ENCODE assay signal across 1 cellular context in genomic region chr2:202883987-202884675, GRCh38.
TF ChIP-seq lines count a peak whose summit lies in the region.

No MANE protein-coding gene starts in this region.

TF ChIP-seq in GM12878, 131 proteins besides CTCF, POLR2A, EP300 and RAD21:
- no peak for TF ChIP-seq KLF5 (IDR thresholded peaks at IDR 0.05; ENCODE audit: partially characterized antibody)
- no peak for TF ChIP-seq NBN (IDR thresholded peaks at IDR 0.05)
- no peak for TF ChIP-seq SIX5 (IDR thresholded peaks at IDR 0.05; ENCODE audit: low read depth, low read length, severe bottlenecking)
- no peak for TF ChIP-seq HDGF (IDR thresholded peaks at IDR 0.05)
- TF ChIP-seq IRF4 (IDR thresholded peaks at IDR 0.05; ENCODE audit: low read depth, low read length), result no peak
- TF ChIP-seq FOS (IDR thresholded peaks at IDR 0.05; ENCODE audit: borderline replicate concordance, extremely low read depth, insufficient read length), result no peak
- TF ChIP-seq YY1 (IDR thresholded peaks at IDR 0.05; ENCODE audit: low read depth, low read length), result no peak
- TF ChIP-seq, protein P1, sequence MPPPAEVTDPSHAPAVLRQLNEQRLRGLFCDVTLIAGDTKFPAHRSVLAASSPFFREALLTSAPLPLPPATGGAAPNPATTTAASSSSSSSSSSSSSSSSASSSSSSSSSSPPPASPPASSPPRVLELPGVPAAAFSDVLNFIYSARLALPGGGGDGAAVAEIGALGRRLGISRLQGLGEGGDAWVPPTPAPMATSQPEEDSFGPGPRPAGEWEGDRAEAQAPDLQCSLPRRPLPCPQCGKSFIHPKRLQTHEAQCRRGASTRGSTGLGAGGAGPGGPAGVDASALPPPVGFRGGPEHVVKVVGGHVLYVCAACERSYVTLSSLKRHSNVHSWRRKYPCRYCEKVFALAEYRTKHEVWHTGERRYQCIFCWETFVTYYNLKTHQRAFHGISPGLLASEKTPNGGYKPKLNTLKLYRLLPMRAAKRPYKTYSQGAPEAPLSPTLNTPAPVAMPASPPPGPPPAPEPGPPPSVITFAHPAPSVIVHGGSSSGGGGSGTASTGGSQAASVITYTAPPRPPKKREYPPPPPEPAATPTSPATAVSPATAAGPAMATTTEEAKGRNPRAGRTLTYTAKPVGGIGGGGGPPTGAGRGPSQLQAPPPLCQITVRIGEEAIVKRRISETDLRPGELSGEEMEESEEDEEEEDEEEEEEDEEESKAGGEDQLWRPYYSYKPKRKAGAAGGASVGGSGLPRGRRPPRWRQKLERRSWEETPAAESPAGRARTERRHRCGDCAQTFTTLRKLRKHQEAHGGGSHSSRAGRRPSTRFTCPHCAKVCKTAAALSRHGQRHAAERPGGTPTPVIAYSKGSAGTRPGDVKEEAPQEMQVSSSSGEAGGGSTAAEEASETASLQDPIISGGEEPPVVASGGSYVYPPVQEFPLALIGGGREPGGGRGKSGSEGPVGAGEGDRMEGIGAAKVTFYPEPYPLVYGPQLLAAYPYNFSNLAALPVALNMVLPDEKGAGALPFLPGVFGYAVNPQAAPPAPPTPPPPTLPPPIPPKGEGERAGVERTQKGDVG (CRISPR knock-in tag; IDR thresholded peaks at IDR 0.05), result no peak
- no peak for TF ChIP-seq NFXL1 (IDR thresholded peaks at IDR 0.05; ENCODE audit: borderline replicate concordance)
- TF ChIP-seq SPI1 (IDR thresholded peaks at IDR 0.05; ENCODE audit: borderline replicate concordance, insufficient read depth, low read depth, low read length), result no peak
- TF ChIP-seq, protein P2, sequence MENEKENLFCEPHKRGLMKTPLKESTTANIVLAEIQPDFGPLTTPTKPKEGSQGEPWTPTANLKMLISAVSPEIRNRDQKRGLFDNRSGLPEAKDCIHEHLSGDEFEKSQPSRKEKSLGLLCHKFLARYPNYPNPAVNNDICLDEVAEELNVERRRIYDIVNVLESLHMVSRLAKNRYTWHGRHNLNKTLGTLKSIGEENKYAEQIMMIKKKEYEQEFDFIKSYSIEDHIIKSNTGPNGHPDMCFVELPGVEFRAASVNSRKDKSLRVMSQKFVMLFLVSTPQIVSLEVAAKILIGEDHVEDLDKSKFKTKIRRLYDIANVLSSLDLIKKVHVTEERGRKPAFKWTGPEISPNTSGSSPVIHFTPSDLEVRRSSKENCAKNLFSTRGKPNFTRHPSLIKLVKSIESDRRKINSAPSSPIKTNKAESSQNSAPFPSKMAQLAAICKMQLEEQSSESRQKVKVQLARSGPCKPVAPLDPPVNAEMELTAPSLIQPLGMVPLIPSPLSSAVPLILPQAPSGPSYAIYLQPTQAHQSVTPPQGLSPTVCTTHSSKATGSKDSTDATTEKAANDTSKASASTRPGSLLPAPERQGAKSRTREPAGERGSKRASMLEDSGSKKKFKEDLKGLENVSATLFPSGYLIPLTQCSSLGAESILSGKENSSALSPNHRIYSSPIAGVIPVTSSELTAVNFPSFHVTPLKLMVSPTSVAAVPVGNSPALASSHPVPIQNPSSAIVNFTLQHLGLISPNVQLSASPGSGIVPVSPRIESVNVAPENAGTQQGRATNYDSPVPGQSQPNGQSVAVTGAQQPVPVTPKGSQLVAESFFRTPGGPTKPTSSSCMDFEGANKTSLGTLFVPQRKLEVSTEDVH (IDR thresholded peaks at IDR 0.05; ENCODE audit: low read depth, partially characterized antibody), result no peak
- no peak for TF ChIP-seq GABPA (IDR thresholded peaks at IDR 0.05; ENCODE audit: low read depth)
- TF ChIP-seq BCL11A (IDR thresholded peaks at IDR 0.05; ENCODE audit: low read depth, low read length), result no peak
- TF ChIP-seq, protein P3, sequence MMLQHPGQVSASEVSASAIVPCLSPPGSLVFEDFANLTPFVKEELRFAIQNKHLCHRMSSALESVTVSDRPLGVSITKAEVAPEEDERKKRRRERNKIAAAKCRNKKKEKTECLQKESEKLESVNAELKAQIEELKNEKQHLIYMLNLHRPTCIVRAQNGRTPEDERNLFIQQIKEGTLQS (IDR thresholded peaks at IDR 0.05; ENCODE audit: borderline replicate concordance, extremely low read depth, low read depth, low read length), result no peak
- no peak for TF ChIP-seq HDAC2 (IDR thresholded peaks at IDR 0.05)
- no peak for TF ChIP-seq CHD4 (IDR thresholded peaks at IDR 0.05)
- TF ChIP-seq, protein P4, sequence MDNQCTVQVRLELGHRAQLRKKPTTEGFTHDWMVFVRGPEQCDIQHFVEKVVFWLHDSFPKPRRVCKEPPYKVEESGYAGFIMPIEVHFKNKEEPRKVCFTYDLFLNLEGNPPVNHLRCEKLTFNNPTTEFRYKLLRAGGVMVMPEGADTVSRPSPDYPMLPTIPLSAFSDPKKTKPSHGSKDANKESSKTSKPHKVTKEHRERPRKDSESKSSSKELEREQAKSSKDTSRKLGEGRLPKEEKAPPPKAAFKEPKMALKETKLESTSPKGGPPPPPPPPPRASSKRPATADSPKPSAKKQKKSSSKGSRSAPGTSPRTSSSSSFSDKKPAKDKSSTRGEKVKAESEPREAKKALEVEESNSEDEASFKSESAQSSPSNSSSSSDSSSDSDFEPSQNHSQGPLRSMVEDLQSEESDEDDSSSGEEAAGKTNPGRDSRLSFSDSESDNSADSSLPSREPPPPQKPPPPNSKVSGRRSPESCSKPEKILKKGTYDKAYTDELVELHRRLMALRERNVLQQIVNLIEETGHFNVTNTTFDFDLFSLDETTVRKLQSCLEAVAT (IDR thresholded peaks at IDR 0.05), result no peak
TF ChIP-seq in GM12878: peak in this region for 0.
